Comparison of ENCODE assay signal across 12 cellular contexts in the genomic region with DNA sequence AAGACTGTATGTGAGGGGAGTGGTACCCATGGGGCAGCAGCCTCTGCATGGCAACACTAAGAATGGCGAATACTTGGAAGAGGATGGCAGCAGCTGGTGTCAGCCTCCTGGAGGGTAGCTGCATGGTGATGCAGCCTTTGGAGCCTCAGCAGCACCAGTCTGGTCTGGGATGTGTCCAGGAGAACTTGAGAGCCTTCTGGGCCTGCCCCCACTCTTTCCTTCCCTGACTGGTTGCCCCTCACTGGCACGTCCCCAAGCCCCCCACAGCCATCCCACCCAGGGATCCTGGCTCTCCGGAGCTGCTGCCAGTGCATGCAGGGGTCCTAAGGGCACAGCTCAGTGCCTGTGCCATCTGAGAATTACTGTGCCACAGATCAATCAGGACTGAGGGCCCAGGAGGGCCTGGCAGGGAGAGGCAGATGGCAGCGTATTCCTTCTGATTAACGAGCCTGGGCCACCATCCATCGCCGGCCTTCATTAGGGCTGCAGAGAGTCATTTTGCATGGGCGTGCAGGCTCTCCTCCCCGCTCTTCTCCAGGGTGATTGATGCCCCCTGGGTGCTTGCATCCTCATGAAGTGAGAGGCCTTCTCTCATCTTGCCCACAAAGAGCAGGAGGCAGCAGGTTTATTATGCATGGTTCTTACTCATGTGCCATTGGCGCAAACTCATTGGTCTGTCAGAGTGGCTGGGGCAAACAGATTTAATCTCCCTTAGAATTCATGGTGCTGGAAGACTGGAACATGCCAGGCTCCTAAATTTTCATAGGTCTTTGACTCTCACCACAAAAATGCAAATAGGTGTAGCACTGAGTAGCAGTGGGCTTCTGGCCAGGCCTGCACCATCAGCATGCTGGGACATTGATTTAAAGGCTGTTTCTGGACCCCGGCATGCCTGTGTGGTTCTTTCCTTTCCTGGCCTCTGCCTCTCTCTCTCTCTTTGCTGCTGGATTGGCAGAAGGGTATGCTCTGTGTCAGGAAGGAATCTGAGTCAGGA.
"Had no signal": no experiment of that assay in that cellular context is flagged by ENCODE, and none has a peak within 500 bp of the region (broad histone marks: within the 10 kb centered on the region; RNA-seq: fewer than 3 reads in every experiment).

No MANE protein-coding gene starts in this region.

- H3K27me3 Mint-ChIP-seq: activated CD8-positive, alpha-beta T cell treated with anti-CD3 and anti-CD28 coated beads for 36 hours had no signal

- H3K27ac ChIP-seq: coronary artery, gastroesophageal sphincter, stomach, thoracic aorta had no signal

- H3K4me1 ChIP-seq: gastroesophageal sphincter, stomach had no signal

- DNase-seq: activated CD4-positive, alpha-beta T cell treated with anti-CD3 and anti-CD28 coated beads for 4 hours; activated CD8-positive, alpha-beta memory T cell treated with anti-CD3 and anti-CD28 coated beads, Interleukin-2, amount 50 U/mL, for 48 hours; activated CD8-positive, alpha-beta T cell treated with anti-CD3 and anti-CD28 coated beads for 36 hours; activated naive CD4-positive, alpha-beta T cell treated with anti-CD3 and anti-CD28 coated beads for 36 hours; effector CD8-positive, alpha-beta T cell; left ventricle myocardium superior; retina; stimulated activated CD4-positive, alpha-beta T cell treated with anti-CD3 and anti-CD28 coated beads, Interleukin-4, amount 100 ng/mL, for 4 hours; stomach had no signal

- H3K27me3 ChIP-seq: gastroesophageal sphincter, stomach had no signal

- H3K4me3 ChIP-seq: coronary artery, gastroesophageal sphincter, stomach, thoracic aorta had no signal

- H3K9me3 Mint-ChIP-seq: activated CD8-positive, alpha-beta T cell treated with anti-CD3 and anti-CD28 coated beads for 36 hours; activated naive CD4-positive, alpha-beta T cell treated with anti-CD3 and anti-CD28 coated beads for 36 hours had no signal

- H3K27ac Mint-ChIP-seq: activated CD8-positive, alpha-beta T cell treated with anti-CD3 and anti-CD28 coated beads for 36 hours; activated naive CD4-positive, alpha-beta T cell treated with anti-CD3 and anti-CD28 coated beads for 36 hours had no signal

- H3K36me3 ChIP-seq: gastroesophageal sphincter, stomach, thoracic aorta had no signal

- ATAC-seq: activated CD8-positive, alpha-beta T cell treated with anti-CD3 and anti-CD28 coated beads for 36 hours; gastroesophageal sphincter; left ventricle myocardium superior had no signal

- H3K4me3 Mint-ChIP-seq: activated CD8-positive, alpha-beta T cell treated with anti-CD3 and anti-CD28 coated beads for 36 hours; activated naive CD4-positive, alpha-beta T cell treated with anti-CD3 and anti-CD28 coated beads for 36 hours had no signal

- H3K9me3 ChIP-seq: gastroesophageal sphincter, stomach, thoracic aorta had no signal
